Comparison of ENCODE assay signal across 22 cellular contexts in the genomic region with DNA sequence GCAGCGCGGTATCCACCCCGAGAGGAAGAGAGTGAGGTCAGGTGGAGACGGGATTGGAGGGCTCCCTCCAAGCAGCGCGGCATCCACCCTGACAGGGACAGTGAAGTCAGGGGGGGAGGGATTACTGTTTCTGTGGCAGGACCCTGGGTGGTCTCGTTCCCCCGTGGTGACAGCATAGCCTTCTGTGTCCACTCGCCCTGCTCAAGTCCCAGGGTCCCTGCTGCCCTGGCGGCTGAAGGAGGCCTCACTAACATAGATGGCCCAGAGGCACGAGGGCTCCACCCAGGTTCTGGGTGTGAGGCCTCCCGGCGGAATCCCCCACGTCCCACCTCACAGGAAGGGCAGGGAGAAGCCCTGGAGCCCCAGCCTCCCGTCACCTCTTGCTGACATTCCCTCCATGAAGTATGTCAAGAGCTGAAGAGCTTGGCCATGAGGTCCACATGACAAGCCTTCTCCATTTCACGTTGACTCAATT.
"Had no signal": no experiment of that assay in that cellular context is flagged by ENCODE, and none has a peak within 500 bp of the region (broad histone marks: within the 10 kb centered on the region; RNA-seq: fewer than 3 reads in every experiment).

No MANE protein-coding gene starts in this region.

- H3K9me3 ChIP-seq: esophagus muscularis mucosa, gastroesophageal sphincter, heart left ventricle, left lung, lower lobe of right lung, mucosa of descending colon had no signal

- H3K4me3 ChIP-seq: coronary artery, dorsolateral prefrontal cortex, esophagus muscularis mucosa, gastroesophageal sphincter, heart left ventricle, hepatocyte, left lung, lower lobe of right lung, mucosa of descending colon had no signal

- DNase-seq: dorsolateral prefrontal cortex; effector CD4-positive, alpha-beta T cell; effector memory CD4-positive, alpha-beta T cell; foreskin keratinocyte; hypothalamus; immature natural killer cell; islet precursor cell; left cardiac atrium; left lung; left ventricle myocardium superior; mesenchymal stem cell; naive B cell had no signal

- ATAC-seq: foreskin keratinocyte, left lung, mucosa of descending colon had no signal

- H3K27me3 ChIP-seq: foreskin keratinocyte, heart left ventricle, hepatocyte had no signal

- H3K27ac ChIP-seq: coronary artery, dorsolateral prefrontal cortex, esophagus muscularis mucosa, foreskin keratinocyte, gastroesophageal sphincter, heart left ventricle, hepatocyte, left lung, lower lobe of right lung had no signal

- H3K4me1 ChIP-seq: foreskin keratinocyte, gastroesophageal sphincter, left lung had no signal

- FAIRE-seq: colon, endothelial cell of umbilical vein, frontal cortex had no signal

- H3K36me3 ChIP-seq: esophagus muscularis mucosa, gastroesophageal sphincter, heart left ventricle, left lung, lower lobe of right lung had no signal
